ENCODE assay signal across 1 cellular context in genomic region chr7:106246941-106247826, GRCh38.
TF ChIP-seq lines count a peak whose summit lies in the region.

No MANE protein-coding gene starts in this region.

TF ChIP-seq in GM12891, 5 proteins besides CTCF, POLR2A, EP300 and RAD21 (continued from another document):
- TF ChIP-seq SPI1 (IDR thresholded peaks at IDR 0.05; ENCODE audit: low read depth, low read length) = no peak
